In the genomic region with DNA sequence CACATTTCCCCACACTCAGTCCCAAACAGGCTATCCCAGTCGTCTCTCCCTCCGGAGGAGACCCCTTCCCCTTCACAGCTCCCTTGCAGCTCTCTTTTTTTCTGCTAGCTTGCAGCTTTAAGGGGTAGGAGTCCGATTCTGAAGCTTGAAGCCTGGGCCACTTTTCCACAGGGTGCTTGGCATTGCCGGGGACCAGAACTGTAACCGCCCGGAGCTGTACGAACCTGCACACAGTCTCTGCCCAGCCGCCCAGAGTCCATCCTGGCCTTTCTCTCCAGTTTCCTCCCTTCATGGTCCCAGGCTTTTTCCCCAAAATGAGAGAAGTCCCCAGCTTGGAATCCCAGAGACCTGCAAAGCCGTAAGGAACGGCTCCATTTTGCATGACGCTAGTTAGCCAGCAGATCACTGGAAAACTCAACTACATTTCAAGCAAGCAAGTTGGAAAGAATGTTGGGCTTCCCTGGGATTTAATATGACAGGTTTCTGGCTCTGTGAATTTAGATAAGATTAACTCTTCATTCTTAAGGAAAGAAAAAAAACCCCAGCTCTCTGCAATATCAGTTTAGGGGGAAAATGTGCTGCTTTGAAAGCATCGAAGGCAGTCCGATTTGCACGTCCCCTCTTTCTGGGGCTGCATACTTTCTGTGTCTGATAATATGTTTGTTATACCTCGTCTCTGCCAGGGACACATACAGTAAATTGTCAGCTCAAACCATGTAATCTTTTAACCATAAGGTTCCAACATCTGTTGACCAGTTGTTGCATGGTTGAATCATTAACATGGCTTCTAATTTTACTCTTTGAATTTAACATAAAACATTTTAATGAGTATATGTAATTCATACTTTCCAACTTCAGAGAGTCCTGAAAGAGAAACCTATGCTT, we compare ENCODE assay signal across 11 cellular contexts.
DNase-seq lines count a peak whose midpoint lies in the region; ATAC-seq and TF ChIP-seq lines count a peak whose summit lies in the region.
"Had no signal": no experiment of that assay in that cellular context is flagged by ENCODE, and none has a peak within 500 bp of the region (broad histone marks: within the 10 kb centered on the region; RNA-seq: fewer than 3 reads in every experiment).

No MANE protein-coding gene starts in this region.

- ATAC-seq in lower lobe of right lung (no peak), HG03097 (IDR thresholded peaks at IDR 0.05; ENCODE audit: low FRiP score, unreplicated experiment) (no peak), HG03280 (IDR thresholded peaks at IDR 0.05; ENCODE audit: unreplicated experiment) (no peak)

- H3K27me3 ChIP-seq in MG63 (no peaks in the 10 kb centered on the region), lower lobe of right lung (ENCODE audit: low read depth) (no peaks in the 10 kb centered on the region), thyroid gland (no peaks in the 10 kb centered on the region)
- H3K27me3 ChIP-seq: pancreas had no signal

- H3K36me3 ChIP-seq in MG63 (no peaks in the 10 kb centered on the region), lower lobe of right lung (no peaks in the 10 kb centered on the region), thyroid gland (no peaks in the 10 kb centered on the region)
- H3K36me3 ChIP-seq: pancreas had no signal

- WGBS in thyroid gland, 2 donors = 52 to 54% methylated on average over 15 of the region's 15 CpGs

- H3K9me3 ChIP-seq in MG63 = no peaks in the 10 kb centered on the region
- no peaks in the 10 kb centered on the region for H3K9me3 ChIP-seq in lower lobe of right lung
- H3K9me3 ChIP-seq in thyroid gland = no peaks in the 10 kb centered on the region
- H3K9me3 ChIP-seq: pancreas had no signal

- H3K27ac ChIP-seq in lower lobe of right lung = peak overlapping the region; percentile 41
- peak overlapping the region; percentile 96 to 99 (median 97) for H3K27ac ChIP-seq in thyroid gland
- H3K27ac ChIP-seq: pancreas had no signal

- no peak for TF ChIP-seq CTCF in lower lobe of right lung (IDR thresholded peaks at IDR 0.05)
- TF ChIP-seq CTCF in thyroid gland (IDR thresholded peaks at IDR 0.05) = no peak

- intact Hi-C loops in lower lobe of right lung (cut with DNase I) (no loop called here), thyroid gland (cut with DNase I) (no loop called here)

- DNase-seq in MG63 (peak; percentile 35), erythroblast (lab: John Stamatoyannopoulos, UW) (peak; percentile 31 to 36), lower lobe of right lung (no peak), thyroid gland (peak; percentile 37 to 44), UCSD-AML1 (lab: John Stamatoyannopoulos, UW; ENCODE audit: unreplicated experiment) (no peak), NCI-H128 (lab: John Stamatoyannopoulos, UW; ENCODE audit: unreplicated experiment) (no peak)
- DNase-seq: kidney glomerular epithelial cell, pancreas, T1000 had no signal

- H3K4me3 ChIP-seq in MG63 (peak overlapping the region; percentile 20), lower lobe of right lung (peak overlapping the region; percentile 5), thyroid gland (replicated peaks in 1 of 3) (peak overlapping the region in 1 of 3 donors; percentile 15)
- H3K4me3 ChIP-seq: pancreas had no signal

- H3K4me1 ChIP-seq in lower lobe of right lung = peaks cover 12% of the 10 kb centered on the region
- peaks cover 70 to 91% of the 10 kb centered on the region in 2 donors for H3K4me1 ChIP-seq in thyroid gland
- H3K4me1 ChIP-seq: pancreas had no signal

- TF ChIP-seq POLR2A in erythroblast (IDR thresholded peaks at IDR 0.05; ENCODE audit: low read length) (no peak), thyroid gland (IDR thresholded peaks at IDR 0.05) (no peak)

Comparison
In these comparisons a context has a peak if more than half of its experiments do, and no peak if none do; other contexts are left out.
1. DNase-seq: peak in MG63 (single experiment), erythroblast (2 of 2) and thyroid gland (2 of 2); none in lower lobe of right lung (single experiment), UCSD-AML1 (single experiment) and NCI-H128 (single experiment).